In the genomic region with DNA sequence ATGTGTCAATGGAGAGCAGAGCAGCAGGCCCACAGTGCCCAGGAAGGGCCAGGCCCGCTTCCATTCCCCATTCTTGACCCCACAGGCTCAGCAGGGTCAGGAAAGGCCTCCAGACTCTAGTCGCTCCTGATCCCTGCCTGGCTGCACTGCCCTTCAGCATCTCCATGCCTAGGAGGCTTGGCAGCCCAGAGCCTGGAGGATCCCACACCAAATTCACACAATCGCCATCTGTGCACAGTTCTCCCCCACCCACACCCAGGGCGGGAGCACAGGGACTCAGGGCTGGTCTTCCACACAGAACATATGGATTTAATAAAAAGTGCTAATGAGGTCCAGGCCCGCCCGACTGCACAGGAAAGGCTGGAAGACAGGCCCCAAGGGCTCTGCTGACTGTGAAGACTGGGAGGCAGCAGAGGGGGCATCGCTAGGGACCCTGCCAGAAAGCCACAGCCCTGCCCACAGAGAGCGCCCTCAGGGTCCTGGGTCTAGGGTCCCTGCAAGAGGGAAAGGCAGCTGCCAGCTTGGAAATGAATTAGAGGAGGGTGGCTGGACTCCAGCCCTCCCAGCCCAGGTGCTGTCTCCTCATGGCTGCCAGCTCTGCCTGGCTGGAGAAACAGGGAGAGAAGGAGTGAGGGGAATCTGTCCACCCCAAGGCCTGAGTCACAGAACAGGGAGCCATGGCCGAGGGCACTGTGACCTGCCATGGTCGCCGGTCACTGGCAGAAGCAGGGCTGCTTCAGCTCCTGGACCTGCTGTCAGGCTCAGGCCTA, we compare ENCODE assay signal across 13 cellular contexts. TPM values are rescaled to one million over a fixed set of nuclear protein-coding genes. Genes with fewer than 3 reads are reported as not detected.
DNase-seq lines count a peak whose midpoint lies in the region; ATAC-seq and TF ChIP-seq lines count a peak whose summit lies in the region.
"Had no signal": no experiment of that assay in that cellular context is flagged by ENCODE, and none has a peak within 500 bp of the region (broad histone marks: within the 10 kb centered on the region; RNA-seq: fewer than 3 reads in every experiment).

No MANE protein-coding gene starts in this region.

- WGBS in IMR-90 (ENCODE audit: extremely low coverage in 2 of 2, insufficient read length in 1 of 2), 2 experiments = 100% methylated on average over 1 of the region's 11 CpGs; no CpG with 5 or more reads in 1 of the 2 experiments

- H3K36me3 Mint-ChIP-seq in neural progenitor cell (peaks cover 12% of the 10 kb centered on the region), Calu3 (ENCODE audit: insufficient read depth, unreplicated experiment) (peaks cover 4% of the 10 kb centered on the region)

- H3K4ac ChIP-seq in IMR-90 (ENCODE audit: low read depth, low read length) = peak overlapping the region; percentile 58

- no peak overlapping the region for H3K23ac ChIP-seq in IMR-90 (ENCODE audit: low read depth, low read length)

- H3K4me2 ChIP-seq in IMR-90 (ENCODE audit: low read depth, low read length) (no peak overlapping the region), neural progenitor cell (no peak overlapping the region)
- H3K4me2 ChIP-seq: BLaER1 had no signal

- H3K27me3 ChIP-seq in IMR-90 (ENCODE audit: control insufficient read depth, insufficient read depth, low read length) (no peaks in the 10 kb centered on the region), dorsolateral prefrontal cortex (no peaks in the 10 kb centered on the region), neural progenitor cell (no peaks in the 10 kb centered on the region)
- H3K27me3 ChIP-seq: BLaER1 had no signal

- H2BK120ac ChIP-seq in IMR-90 (ENCODE audit: low read depth, low read length) = no peak overlapping the region; the same call in 1 of the 2 replicates

- H2BK20ac ChIP-seq in IMR-90 (ENCODE audit: low read depth, low read length) = no peak overlapping the region

- intact Hi-C loops in IMR-90 (cut with micrococcal nuclease) (no loop called here), dorsolateral prefrontal cortex (cut with DNase I) (no loop called here), Calu3 (cut with micrococcal nuclease; ENCODE audit: unreplicated experiment) (no loop called here)

- no peak overlapping the region for H4K5ac ChIP-seq in IMR-90 (ENCODE audit: low read depth, low read length)

- no peak overlapping the region for H3K14ac ChIP-seq in IMR-90 (replicated peaks; ENCODE audit: low read depth, low read length)

- no peaks in the 10 kb centered on the region for H3K9me3 Mint-ChIP-seq in neural progenitor cell
- no peaks in the 10 kb centered on the region for H3K9me3 Mint-ChIP-seq in Calu3 (ENCODE audit: low read depth, unreplicated experiment)
- H3K9me3 Mint-ChIP-seq: activated CD4-positive, alpha-beta T cell treated with anti-CD3 and anti-CD28 coated beads, Interleukin-2, amount 10 ng/mL, durations not matched to agents 24 days and 14 days; effector memory CD8-positive, alpha-beta T cell had no signal

- no peak for TF ChIP-seq POLR2A in IMR-90 (IDR thresholded peaks at IDR 0.05; ENCODE audit: low read depth, low read length)

- H2AFZ ChIP-seq in IMR-90 (replicated peaks; ENCODE audit: low read length, poor library complexity) (no peak overlapping the region), neural progenitor cell (replicated peaks) (no peak overlapping the region)

- H3K4me3 Mint-ChIP-seq in neural progenitor cell = no peak overlapping the region
- H3K4me3 Mint-ChIP-seq in Calu3 (ENCODE audit: low read depth, unreplicated experiment) = no peak overlapping the region
- H3K4me3 Mint-ChIP-seq: activated CD4-positive, alpha-beta T cell treated with anti-CD3 and anti-CD28 coated beads, Interleukin-2, amount 10 ng/mL, durations not matched to agents 24 days and 14 days; effector memory CD8-positive, alpha-beta T cell had no signal

- no peak overlapping the region for H3K27ac ChIP-seq in IMR-90 (ENCODE audit: insufficient read depth, low read length)
- peak overlapping the region in 58 of 59 donors; percentile 12 to 93 (median 82) for H3K27ac ChIP-seq in dorsolateral prefrontal cortex
- no peak overlapping the region for H3K27ac ChIP-seq in neural progenitor cell
- H3K27ac ChIP-seq: BLaER1 had no signal

- BruUV-seq in IMR-90 (replicated peaks; lab: Mats Ljungman, UMichigan) = no TSS peak
- BruUV-seq in Calu3 (replicated peaks; lab: Mats Ljungman, UMichigan) = no TSS peak

- H2BK15ac ChIP-seq in IMR-90 (ENCODE audit: low read depth, low read length) = no peak overlapping the region

- POLR2A ChIA-PET in IMR-90 (lab: Charles Lee; ENCODE audit: unreplicated experiment) = no interaction called here

- in situ Hi-C loops in IMR-90 (cut with MboI; ENCODE audit: low sequenced_read_pairs) = no loop called here

- no peak overlapping the region for H4K8ac ChIP-seq in IMR-90 (ENCODE audit: low read depth in 2 of 2, low read length in 2 of 2)

- ATAC-seq in IMR-90 (ENCODE audit: low read depth) (no peak), GM18858 (IDR thresholded peaks at IDR 0.05; ENCODE audit: unreplicated experiment) (no peak)
- ATAC-seq: effector memory CD8-positive, alpha-beta T cell had no signal

- DNase-seq in AG20443 (ENCODE audit: low spot score) (peak; percentile 85), IMR-90 (peak; percentile 44), dorsolateral prefrontal cortex (peak in 2 of 10 donors; percentile 34 to 70), neural progenitor cell (ENCODE audit: low spot score) (no peak), SIG-M5 (lab: John Stamatoyannopoulos, UW) (no peak), NCI-H2196 (lab: John Stamatoyannopoulos, UW; ENCODE audit: unreplicated experiment) (no peak), Calu3 (no peak)
- DNase-seq: activated CD4-positive, alpha-beta T cell treated with anti-CD3 and anti-CD28 coated beads, Interleukin-2, amount 10 ng/mL, durations not matched to agents 24 days and 14 days; effector memory CD8-positive, alpha-beta T cell; GOT3; T-helper 2 cell had no signal

- peaks cover 64% of the 10 kb centered on the region for H3K4me1 Mint-ChIP-seq in neural progenitor cell
- H3K4me1 Mint-ChIP-seq in Calu3 (ENCODE audit: low read depth, unreplicated experiment) = peaks cover 9% of the 10 kb centered on the region

- H3K9ac ChIP-seq in IMR-90 (ENCODE audit: low read depth, low read length) = no peak overlapping the region
- H3K9ac ChIP-seq in neural progenitor cell = no peak overlapping the region
- H3K9ac ChIP-seq: BLaER1 had no signal

- peak overlapping the region; percentile 35; the same call in 1 of the 2 replicates for H4K91ac ChIP-seq in IMR-90 (ENCODE audit: insufficient read depth, low read depth, low read length)

- peaks cover 28% of the 10 kb centered on the region for H3K9me1 ChIP-seq in IMR-90 (ENCODE audit: insufficient read depth, low read length)

- CTCF ChIA-PET in IMR-90 (lab: Yijun Ruan, JAX) (no interaction called here), Calu3 (lab: Charles Lee) (no interaction called here)

- H3K56ac ChIP-seq in IMR-90 (ENCODE audit: extremely low read depth, insufficient read depth, low read length) = no peak overlapping the region

- H3K27ac Mint-ChIP-seq in neural progenitor cell = peak overlapping the region; percentile 85
- no peak overlapping the region for H3K27ac Mint-ChIP-seq in Calu3 (ENCODE audit: unreplicated experiment)
- H3K27ac Mint-ChIP-seq: activated CD4-positive, alpha-beta T cell treated with anti-CD3 and anti-CD28 coated beads, Interleukin-2, amount 10 ng/mL, durations not matched to agents 24 days and 14 days had no signal

- TF ChIP-seq RAD21 in IMR-90 (IDR thresholded peaks at IDR 0.05; ENCODE audit: low read length) = no peak

- no peak overlapping the region for H2BK5ac ChIP-seq in IMR-90 (ENCODE audit: low read depth, low read length, poor library complexity, severe bottlenecking)

- H3K27me3 Mint-ChIP-seq in neural progenitor cell (ENCODE audit: insufficient read depth, low read depth) (peaks cover 8% of the 10 kb centered on the region), Calu3 (ENCODE audit: unreplicated experiment) (no peaks in the 10 kb centered on the region)

- no peaks in the 10 kb centered on the region for H3F3A ChIP-seq in neural progenitor cell (ENCODE audit: low read depth)

- H4K20me1 ChIP-seq in IMR-90 (ENCODE audit: insufficient read depth, low read length) (0 out of 2 replicates have a peak, but pooled peaks cover 9% of the 10 kb centered on the region), neural progenitor cell (ENCODE audit: low read depth) (no peaks in the 10 kb centered on the region)
- H4K20me1 ChIP-seq: BLaER1 had no signal

- H3K79me1 ChIP-seq in IMR-90 (ENCODE audit: low read depth in 1 of 2, low read length in 2 of 2) = peaks cover 42 to 84% of the 10 kb centered on the region in 2 experiments

- H3K36me3 ChIP-seq in IMR-90 (ENCODE audit: control insufficient read depth, insufficient read depth, low read length) (peaks cover 49% of the 10 kb centered on the region), neural progenitor cell (no peaks in the 10 kb centered on the region)
- H3K36me3 ChIP-seq: BLaER1 had no signal

- no peaks in the 10 kb centered on the region for H3K79me2 ChIP-seq in neural progenitor cell (ENCODE audit: low read depth)

- no peak overlapping the region for H3K18ac ChIP-seq in IMR-90 (ENCODE audit: low read depth, low read length)

- H3K4me1 ChIP-seq in IMR-90 (ENCODE audit: control insufficient read depth, insufficient read depth, low read length) (peaks cover 15% of the 10 kb centered on the region), neural progenitor cell (peaks cover 22% of the 10 kb centered on the region)
- H3K4me1 ChIP-seq: BLaER1 had no signal

- H3K9me3 ChIP-seq in IMR-90 (ENCODE audit: control insufficient read depth, insufficient read depth, low read length) (no peaks in the 10 kb centered on the region), neural progenitor cell (ENCODE audit: low read depth) (no peaks in the 10 kb centered on the region)
- H3K9me3 ChIP-seq: BLaER1 had no signal

- H3K4me3 ChIP-seq in IMR-90 (ENCODE audit: insufficient read depth, low read depth, low read length) (no peak overlapping the region), dorsolateral prefrontal cortex (no peak overlapping the region), neural progenitor cell (no peak overlapping the region)
- H3K4me3 ChIP-seq: BLaER1 had no signal

- H2AK5ac ChIP-seq in IMR-90 (ENCODE audit: low read depth, low read length) = peak overlapping the region; percentile 23; the same call in 1 of the 2 replicates

- H2AK9ac ChIP-seq in IMR-90 (replicated peaks; ENCODE audit: low read depth, low read length, poor library complexity) = no peak overlapping the region

- dilution Hi-C loops in IMR-90 (cut with HindIII; ENCODE audit: low sequenced_read_pairs, unreplicated experiment) = no loop called here

- TF ChIP-seq CTCF in IMR-90 (conservative IDR thresholded peaks at IDR 0.05; ENCODE audit: low read depth, low read length) (no peak), dorsolateral prefrontal cortex (IDR thresholded peaks at IDR 0.05 in 54 of 56, conservative IDR thresholded peaks at IDR 0.05 in 2 of 56; ENCODE audit: low read depth in 1 of 56, partially characterized antibody in 56 of 56) (no peak), neural progenitor cell (IDR thresholded peaks at IDR 0.05) (no peak), Calu3 (IDR thresholded peaks at IDR 0.05; ENCODE audit: unreplicated experiment) (no peak)

RNA-seq across cellular contexts. Expression of a gene that starts 39.7 kb away (rescaled TPM):
- total RNA-seq in IMR-90 (2012; rRNA removed) = 348 and 453 TPM in 2 replicates
- polyA plus RNA-seq in IMR-90 (2012; rRNA removed) = 838 and 964 TPM in 2 replicates
- polyA plus RNA-seq in IMR-90 (2012; cell fraction: cytosol; rRNA removed) = 812 and 1,206 TPM in 2 replicates
- polyA plus RNA-seq in IMR-90 (2012; cell fraction: nucleus; rRNA removed; ENCODE audit: low replicate concordance) = 383 and 412 TPM in 2 replicates
- 1,000 to 10,000 TPM in 9 of 120 experiments, 100 to 1,000 TPM in 111; 391 to 1,132 (median 804) TPM for total RNA-seq in dorsolateral prefrontal cortex
- 23.9 and 26.1 TPM in 2 replicates for total RNA-seq in neural progenitor cell (ENCODE audit: low replicate concordance)
- total RNA-seq in Calu3 (2022) = 11.9 and 14.6 TPM in 2 replicates
- total RNA-seq: activated CD4-positive, alpha-beta T cell treated with anti-CD3 and anti-CD28 coated beads, Interleukin-2, amount 10 ng/mL, durations not matched to agents 24 days and 14 days had no signal

Comparison
In these comparisons a context has a peak if more than half of its experiments do, and no peak if none do; other contexts are left out.
1. DNase-seq: peak in AG20443 (single experiment) and IMR-90 (single experiment); none in neural progenitor cell (single experiment), SIG-M5 (single experiment), NCI-H2196 (single experiment) and Calu3 (single experiment).
2. H3K27ac ChIP-seq: peak in dorsolateral prefrontal cortex (58 of 59); none in IMR-90 (single experiment) and neural progenitor cell (single experiment).
3. RNA of a gene that starts 39.7 kb away (total RNA-seq): 391 to 1,132 TPM in dorsolateral prefrontal cortex and 348 to 453 TPM in IMR-90; 23.9 to 26.1 TPM in neural progenitor cell and 11.9 to 14.6 TPM in Calu3; every median in the first group is over 10 times any median in the second.